Comparison of ENCODE assay signal across 9 cellular contexts in genomic region chr10:114520453-114520852, GRCh38.
DNase-seq lines count a peak whose midpoint lies in the region; ATAC-seq, FAIRE-seq and TF ChIP-seq lines count a peak whose summit lies in the region.
"Had no signal": no experiment of that assay in that cellular context is flagged by ENCODE, and none has a peak within 500 bp of the region (broad histone marks: within the 10 kb centered on the region; RNA-seq: fewer than 3 reads in every experiment).

No MANE protein-coding gene starts in this region.

- H3K27ac ChIP-seq in GM12878 (ENCODE audit: control insufficient read depth, insufficient read depth) (no peak overlapping the region), mesenchymal stem cell (ENCODE audit: low read length, poor library complexity, severe bottlenecking) (no peak overlapping the region)

- peaks cover 1% of the 10 kb centered on the region for H3K79me2 ChIP-seq in GM12878 (ENCODE audit: control insufficient read depth, insufficient read depth, low read length)

- TF ChIP-seq CTCF in AG10803 (conservative IDR thresholded peaks at IDR 0.05; ENCODE audit: low read length) (no peak), GM12878 (IDR thresholded peaks at IDR 0.05 in 2 of 3, conservative IDR thresholded peaks at IDR 0.05 in 1 of 3; ENCODE audit: control insufficient read depth in 2 of 3, extremely low read depth in 1 of 3, insufficient read depth in 1 of 3, low read depth in 3 of 3, low read length in 3 of 3) (no peak)

- H3K9ac ChIP-seq in GM12878 (ENCODE audit: control insufficient read depth, insufficient read depth, low read length) = no peak overlapping the region
- H3K9ac ChIP-seq in mesenchymal stem cell (ENCODE audit: low read length) = peak overlapping the region; percentile 56

- ATAC-seq in GM12878 = peak; percentile 16; the same call in 2 of the 3 replicates
- no peak for ATAC-seq in HG03469 (IDR thresholded peaks at IDR 0.05; ENCODE audit: unreplicated experiment)

- SMC1A ChIA-PET in GM12878 (lab: Charles Lee; ENCODE audit: uncharacterized antibody, unreplicated experiment) = interaction anchor here (1.2 kb wide), 1 partner anchor 10 kb away, joined by 3 read pairs; no protein-coding TSS in a partner anchor

- H3K4me1 ChIP-seq in GM12878 (ENCODE audit: control insufficient read depth, insufficient read depth, low read length) (no peaks in the 10 kb centered on the region), mesenchymal stem cell (ENCODE audit: control insufficient read depth, insufficient read depth, low read depth, low read length) (peaks cover 10% of the 10 kb centered on the region)

- no peak overlapping the region for H2BK12ac ChIP-seq in mesenchymal stem cell (ENCODE audit: low read length in 2 of 2)

- no peak for FAIRE-seq in GM12878 (lab: Jason Lieb, UNC)
- FAIRE-seq: endometrium had no signal

- H3K4ac ChIP-seq in mesenchymal stem cell (ENCODE audit: low read depth in 1 of 2, low read length in 2 of 2) = no peak overlapping the region

- H3K14ac ChIP-seq in mesenchymal stem cell (ENCODE audit: low read length in 2 of 2) = no peak overlapping the region

- no peak overlapping the region for H2AK5ac ChIP-seq in mesenchymal stem cell (ENCODE audit: low read length, severe bottlenecking)

- no peaks in the 10 kb centered on the region; a peak in 1 of 4 replicates for H3K27me3 ChIP-seq in GM12878 (replicated peaks in 1 of 2; ENCODE audit: control insufficient read depth in 2 of 2, insufficient read depth in 2 of 2, low read length in 1 of 2)
- H3K27me3 ChIP-seq in mesenchymal stem cell (ENCODE audit: control insufficient read depth in 1 of 2, insufficient read depth in 1 of 2, low read length in 2 of 2) = no peaks in the 10 kb centered on the region

- H2BK15ac ChIP-seq in mesenchymal stem cell (ENCODE audit: low read depth, poor library complexity, severe bottlenecking) = no peak overlapping the region

- no peak overlapping the region for H3K18ac ChIP-seq in mesenchymal stem cell (ENCODE audit: low read depth in 1 of 2, low read length in 2 of 2)

- no TSS peak for BruUV-seq in GM12878 (replicated peaks; lab: Mats Ljungman, UMichigan)

- no peaks in the 10 kb centered on the region for H3K9me3 ChIP-seq in GM12878 (replicated peaks; ENCODE audit: control insufficient read depth, insufficient read depth, low read length)
- H3K9me3 ChIP-seq in mesenchymal stem cell (ENCODE audit: control insufficient read depth, low read length) = no peaks in the 10 kb centered on the region

- H2AFZ ChIP-seq in GM12878 (ENCODE audit: control insufficient read depth, low read depth, low read length) = no peak overlapping the region
- H2AFZ ChIP-seq in mesenchymal stem cell (ENCODE audit: low read depth, low read length) = no peak overlapping the region

- CTCF ChIA-PET in GM12878 (lab: Yijun Ruan, JAX) = interaction anchor here (0.9 kb wide), 1 partner anchor 63 kb away, joined by 4 read pairs; no protein-coding TSS in a partner anchor

- peaks cover 16% of the 10 kb centered on the region for H3K79me1 ChIP-seq in mesenchymal stem cell (replicated peaks; ENCODE audit: low read length, poor library complexity, severe bottlenecking)

- no peak overlapping the region for H2BK5ac ChIP-seq in mesenchymal stem cell (ENCODE audit: low read depth, low read length, poor library complexity, severe bottlenecking)

- H3K23ac ChIP-seq in mesenchymal stem cell (ENCODE audit: low read length in 2 of 2) = no peak overlapping the region

- no peak for TF ChIP-seq RAD21 in GM12878 (IDR thresholded peaks at IDR 0.05; ENCODE audit: insufficient read depth, low read depth, low read length)

- H4K91ac ChIP-seq in mesenchymal stem cell (ENCODE audit: low read length) = no peak overlapping the region

- no peak for TF ChIP-seq EP300 in GM12878 (IDR thresholded peaks at IDR 0.05; ENCODE audit: borderline replicate concordance in 1 of 2, control insufficient read depth in 1 of 2, low read depth in 2 of 2, low read length in 2 of 2)

- H2BK120ac ChIP-seq in mesenchymal stem cell (ENCODE audit: low read depth, low read length) = no peak overlapping the region

- intact Hi-C loops in GM12878 (cut with micrococcal nuclease; ENCODE audit: unreplicated experiment) = no loop called here

- H4K20me1 ChIP-seq in GM12878 (ENCODE audit: control insufficient read depth, insufficient read depth) = no peaks in the 10 kb centered on the region

- H3K4me2 ChIP-seq in GM12878 (ENCODE audit: control insufficient read depth, insufficient read depth) = no peak overlapping the region
- no peak overlapping the region for H3K4me2 ChIP-seq in mesenchymal stem cell (ENCODE audit: low read length, poor library complexity, severe bottlenecking)

- RAD21 ChIA-PET in GM12878 (lab: Charles Lee; ENCODE audit: unreplicated experiment) = interaction anchor here (1.0 kb wide), 1 partner anchor 24 kb away, joined by 3 read pairs; no protein-coding TSS in a partner anchor

- DNase-seq in AG10803 (ENCODE audit: low read depth) (peak; percentile 64), HPDE6-E6E7 (ENCODE audit: extremely low spot score) (peak; percentile 72), GM12878 (ENCODE audit: low read depth, low spot score) (no peak), mesenchymal stem cell (peak; percentile 95), iPS-NIHi11 (ENCODE audit: low spot score) (no peak), anterior cingulate cortex (lab: John Stamatoyannopoulos, UW) (no peak)
- no peak for DNase-seq in activated CD4-positive, CD25-positive, alpha-beta regulatory T cell (lab: John Stamatoyannopoulos, UW)

- H3K36me3 ChIP-seq in GM12878 (ENCODE audit: control insufficient read depth in 2 of 2, insufficient read depth in 2 of 2, low read length in 1 of 2) (no peaks in the 10 kb centered on the region), mesenchymal stem cell (ENCODE audit: control insufficient read depth in 1 of 2, insufficient read depth in 2 of 2, low read depth in 1 of 2, low read length in 2 of 2) (no peaks in the 10 kb centered on the region)

- TF ChIP-seq POLR2A in GM12878 (IDR thresholded peaks at IDR 0.05; ENCODE audit: low read depth, low read length) = no peak

- no peak overlapping the region for H4K8ac ChIP-seq in mesenchymal stem cell (ENCODE audit: low read length)

- in situ Hi-C loops in GM12878 (cut with MboI) = no loop called here

- no peak overlapping the region for H3K4me3 ChIP-seq in AG10803 (ENCODE audit: low read length)
- no peak overlapping the region for H3K4me3 ChIP-seq in GM12878
- H3K4me3 ChIP-seq in mesenchymal stem cell (ENCODE audit: insufficient read depth in 1 of 2, low read depth in 1 of 2, low read length in 2 of 2) = no peak overlapping the region

- WGBS in GM12878 (ENCODE audit: insufficient coverage, insufficient replicate concordance, low lambda C conversion rate, missing lambda C conversion rate) = 66% methylated on average over 4 of the region's 4 CpGs
- 4% methylated on average over 4 of the region's 4 CpGs for WGBS in mesenchymal stem cell

- POLR2A ChIA-PET in GM12878 (lab: Charles Lee) = no interaction called here

TF ChIP-seq in GM12878, 131 proteins besides CTCF, POLR2A, EP300 and RAD21 (continues in another document):
- TF ChIP-seq PAX5 (IDR thresholded peaks at IDR 0.05; ENCODE audit: borderline replicate concordance, low read depth, low read length) = no peak
- no peak for TF ChIP-seq SMARCA5 (IDR thresholded peaks at IDR 0.05)
- TF ChIP-seq SMAD1 (IDR thresholded peaks at IDR 0.05; ENCODE audit: low read depth, partially characterized antibody) = no peak
- TF ChIP-seq SIX5 (IDR thresholded peaks at IDR 0.05; ENCODE audit: low read depth, low read length, severe bottlenecking) = no peak
- TF ChIP-seq ZNF592 (IDR thresholded peaks at IDR 0.05) = no peak
- no peak for TF ChIP-seq CBFB (IDR thresholded peaks at IDR 0.05; ENCODE audit: low read depth)
- TF ChIP-seq CEBPB (IDR thresholded peaks at IDR 0.05; ENCODE audit: borderline replicate concordance in 1 of 2, low read depth in 2 of 2, low read length in 2 of 2) = no peak
- TF ChIP-seq ATF7 (IDR thresholded peaks at IDR 0.05; ENCODE audit: low read depth) = no peak; the same call in 1 of the 2 replicates
- no peak for TF ChIP-seq SUPT20H (IDR thresholded peaks at IDR 0.05; ENCODE audit: borderline replicate concordance, control insufficient read depth, low read depth, low read length)
- 0 out of 4 replicates have a peak, but pooled peaks of 1 of the 2 experiments have one; percentile 18 for TF ChIP-seq IKZF2 (IDR thresholded peaks at IDR 0.05)
- no peak for TF ChIP-seq TCF12 (IDR thresholded peaks at IDR 0.05; ENCODE audit: low read depth, low read length)

Comparison
In these comparisons a context has a peak if more than half of its experiments do, and no peak if none do; other contexts are left out.
1. DNase-seq: peak in AG10803 (single experiment), HPDE6-E6E7 (single experiment) and mesenchymal stem cell (single experiment); none in GM12878 (single experiment), iPS-NIHi11 (single experiment), anterior cingulate cortex (0 of 58) and activated CD4-positive, CD25-positive, alpha-beta regulatory T cell (0 of 4).